Comparison of ENCODE assay signal across 1 cellular context in the genomic region with DNA sequence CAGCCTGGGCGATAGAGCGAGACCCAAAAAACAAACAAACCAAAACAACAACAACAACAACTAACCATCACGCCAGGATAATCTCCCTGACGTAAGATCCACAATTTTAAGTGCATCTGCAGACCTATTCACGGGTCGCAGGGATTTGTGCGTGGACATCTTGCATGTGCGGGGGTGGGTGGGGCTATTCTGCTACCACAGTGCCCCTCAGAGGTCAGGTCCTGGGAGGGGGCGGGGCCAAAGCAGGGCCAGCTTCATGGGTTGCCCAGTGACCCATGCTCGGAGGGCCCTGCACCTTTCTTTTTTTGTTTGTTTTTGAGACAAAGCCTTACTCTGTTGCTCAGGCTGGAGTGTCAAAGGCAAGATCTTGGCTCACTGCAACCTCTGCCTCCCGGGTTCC.
TF ChIP-seq lines count a peak whose summit lies in the region.

No MANE protein-coding gene starts in this region.

TF ChIP-seq in K562, 482 proteins besides CTCF, POLR2A, EP300 and RAD21:
- TF ChIP-seq EGR1 (conservative IDR thresholded peaks at IDR 0.05) (peak; percentile 39; the same call in 1 of the 2 replicates), PML (IDR thresholded peaks at IDR 0.05; ENCODE audit: low read length) (no peak), ZNF232 (CRISPR knock-in tag; IDR thresholded peaks at IDR 0.05) (no peak), TCF7 (IDR thresholded peaks at IDR 0.05; ENCODE audit: borderline replicate concordance) (no peak)
